8 cellular contexts compared by ENCODE assay signal in genomic region chr1:40531381-40532061, GRCh38. TPM values are rescaled to one million over a fixed set of nuclear protein-coding genes. Genes with fewer than 3 reads are reported as not detected.
A peak's percentile ranks its signal among the peaks of the same experiment; 100 is the strongest.
DNase-seq lines count a peak whose midpoint lies in the region; ATAC-seq, FAIRE-seq and TF ChIP-seq lines count a peak whose summit lies in the region.

ZNF684 (plus strand) TSS chr1:40531637; CDS start chr1:40533167, 1,530 bp downstream.

- DNase-seq in BE2C (peak; percentile 76), GM19239 (ENCODE audit: insufficient read length, low spot score) (peak; percentile 86), NCI-H524 (lab: John Stamatoyannopoulos, UW) (peak; percentile 77 to 94), colonic mucosa (peak; percentile 95), left kidney (ENCODE audit: low read depth, low spot score) (peak; percentile 98)
- peak; percentile 83 to 85 for DNase-seq in activated CD4-positive, alpha-beta T cell treated with anti-CD3 and anti-CD28 coated beads for 4 hours
- peak; percentile 87 for DNase-seq in stimulated activated CD4-positive, alpha-beta T cell treated with anti-CD3 and anti-CD28 coated beads, Interleukin-1b, Interleukin-23, amount 100 ng/mL, for 48 hours

- H3K36me3 ChIP-seq in BE2C, result no peaks in the 10 kb centered on the region
- no peaks in the 10 kb centered on the region for H3K36me3 ChIP-seq in colonic mucosa

- ATAC-seq in HG03442 (IDR thresholded peaks at IDR 0.05; ENCODE audit: unreplicated experiment), result peak; percentile 95

- peak within 1 kb of the TSS; percentile 80 for H3K4me3 ChIP-seq in BE2C (ENCODE audit: low read depth, low read length)
- H3K4me3 ChIP-seq in colonic mucosa, result peak within 1 kb of the TSS; percentile 64

- H3K4me1 ChIP-seq in BE2C (no peaks in the 10 kb centered on the region), colonic mucosa (peaks cover 3% of the 10 kb centered on the region)

- TF ChIP-seq CTCF in BE2C (IDR thresholded peaks at IDR 0.05; ENCODE audit: low read depth, low read length) (no peak), colonic mucosa (IDR thresholded peaks at IDR 0.05) (no peak)

- no peaks in the 10 kb centered on the region for H3K27me3 ChIP-seq in BE2C
- no peaks in the 10 kb centered on the region for H3K27me3 ChIP-seq in colonic mucosa

- H3K9ac ChIP-seq in colonic mucosa (ENCODE audit: low read depth in 2 of 2, low read length in 2 of 2), result peak within 1 kb of the TSS; percentile 58 to 84

- H3K9me3 ChIP-seq in BE2C, result no peaks in the 10 kb centered on the region
- no peaks in the 10 kb centered on the region for H3K9me3 ChIP-seq in colonic mucosa

- peak; percentile 97 for FAIRE-seq in GM19239 (lab: Jason Lieb, UNC)

- intact Hi-C loops in colonic mucosa (cut with DNase I), result no loop called here

- H3K27ac ChIP-seq in colonic mucosa, result peak within 1 kb of the TSS; percentile 80

RNA-seq across cellular contexts. Expression of gene ZNF684, which starts in this region (rescaled TPM):
- 2.7 TPM for polyA plus RNA-seq in BE2C (2012; ENCODE audit: insufficient read depth, insufficient read length, low read depth)
- 1 to 10 TPM; 4.6 to 4.9 TPM for total RNA-seq in colonic mucosa

Comparison
In these comparisons a context has a peak if more than half of its experiments do, and no peak if none do; other contexts are left out.
1. Peak in every context shown above with its lines: DNase-seq, ATAC-seq, H3K4me3 ChIP-seq and H3K27ac ChIP-seq.